Comparison of ENCODE assay signal across 8 cellular contexts in genomic region chr5:14207428-14207827, GRCh38.
DNase-seq lines count a peak whose midpoint lies in the region; ATAC-seq and TF ChIP-seq lines count a peak whose summit lies in the region.
"Not testable (repeated sequence)": the region's sequence is repeated elsewhere in the genome, so short reads cannot be mapped to it uniquely, and the experiment has no call there.

No MANE protein-coding gene starts in this region.

- H3K27me3 ChIP-seq in muscle layer of duodenum (ENCODE audit: low read depth, low read length); stomach: not testable (repeated sequence)

- peak overlapping the region; percentile 62 for H3K27ac ChIP-seq in muscle layer of duodenum (ENCODE audit: low read length)
- peak overlapping the region in 4 of 5 donors; percentile 58 to 77 (median 72) for H3K27ac ChIP-seq in stomach

- H3K4me1 Mint-ChIP-seq in activated naive CD8-positive, alpha-beta T cell treated with anti-CD3 and anti-CD28 coated beads, Interleukin-2, amount 50 U/mL, for 24 hours, result peaks cover 36% of the 10 kb centered on the region

- H3K27me3 Mint-ChIP-seq in activated naive CD8-positive, alpha-beta T cell treated with anti-CD3 and anti-CD28 coated beads, Interleukin-2, amount 50 U/mL, for 24 hours, result not testable (repeated sequence)

- not testable (repeated sequence) for H3K36me3 ChIP-seq in muscle layer of duodenum (ENCODE audit: control insufficient read depth in 1 of 2, insufficient read depth in 2 of 2, low read length in 2 of 2); stomach

- intact Hi-C loops in stomach (cut with DNase I; ENCODE audit: low total_unique reads), result not testable (repeated sequence)

- H3K36me3 Mint-ChIP-seq in activated naive CD8-positive, alpha-beta T cell treated with anti-CD3 and anti-CD28 coated beads, Interleukin-2, amount 50 U/mL, for 24 hours (ENCODE audit: low read depth), result not testable (repeated sequence)

- H3K9me3 Mint-ChIP-seq in activated naive CD8-positive, alpha-beta T cell treated with anti-CD3 and anti-CD28 coated beads, Interleukin-2, amount 50 U/mL, for 24 hours, result not testable (repeated sequence)

- H3K4me1 ChIP-seq in muscle layer of duodenum (ENCODE audit: control insufficient read depth in 1 of 2, insufficient read depth in 2 of 2, low read length in 2 of 2) (peaks cover 28 to 64% of the 10 kb centered on the region in 2 donors), stomach (peaks cover 20 to 96% (median 61%) of the 10 kb centered on the region in 4 donors)

- WGBS in stomach, 5 donors, result 50 to 65% (median 57%) methylated on average over 2 to 3 of the region's 3 CpGs

- TF ChIP-seq POLR2A in stomach (IDR thresholded peaks at IDR 0.05), result not testable (repeated sequence)

- DNase-seq in NAMALWA (ENCODE audit: low spot score) (peak; percentile 49), fibroblast of mammary gland (ENCODE audit: low read depth) (peak; percentile 28)
- not testable (repeated sequence) for DNase-seq in activated naive CD8-positive, alpha-beta T cell treated with anti-CD3 and anti-CD28 coated beads, Interleukin-2, amount 50 U/mL, for 24 hours; stomach

- ATAC-seq in GM18498 (IDR thresholded peaks at IDR 0.05; ENCODE audit: unreplicated experiment) (peak; percentile 26), GM21526 (IDR thresholded peaks at IDR 0.05; ENCODE audit: low FRiP score, unreplicated experiment) (peak; percentile 25), HG02938 (IDR thresholded peaks at IDR 0.05; ENCODE audit: unreplicated experiment) (peak; percentile 26)
- not testable (repeated sequence) for ATAC-seq in activated naive CD8-positive, alpha-beta T cell treated with anti-CD3 and anti-CD28 coated beads, Interleukin-2, amount 50 U/mL, for 24 hours

- TF ChIP-seq CTCF in fibroblast of mammary gland (conservative IDR thresholded peaks at IDR 0.05; ENCODE audit: control insufficient read depth, insufficient read depth, low read depth, low read length); stomach (IDR thresholded peaks at IDR 0.05): not testable (repeated sequence)

- H3K27ac Mint-ChIP-seq in activated naive CD8-positive, alpha-beta T cell treated with anti-CD3 and anti-CD28 coated beads, Interleukin-2, amount 50 U/mL, for 24 hours, result peak overlapping the region; percentile 15

- H3K4me3 Mint-ChIP-seq in activated naive CD8-positive, alpha-beta T cell treated with anti-CD3 and anti-CD28 coated beads, Interleukin-2, amount 50 U/mL, for 24 hours, result not testable (repeated sequence)

- H3K4me3 ChIP-seq in fibroblast of mammary gland (ENCODE audit: control insufficient read depth, low read depth, low read length); muscle layer of duodenum (ENCODE audit: low read depth in 1 of 2, low read length in 2 of 2); stomach: not testable (repeated sequence)

- H3K9me3 ChIP-seq in muscle layer of duodenum (ENCODE audit: control insufficient read depth in 1 of 2, low read length in 2 of 2); stomach: not testable (repeated sequence)

- TF ChIP-seq EP300 in stomach (IDR thresholded peaks at IDR 0.05), result not testable (repeated sequence)
